Comparison of ENCODE assay signal across 9 cellular contexts in the genomic region with DNA sequence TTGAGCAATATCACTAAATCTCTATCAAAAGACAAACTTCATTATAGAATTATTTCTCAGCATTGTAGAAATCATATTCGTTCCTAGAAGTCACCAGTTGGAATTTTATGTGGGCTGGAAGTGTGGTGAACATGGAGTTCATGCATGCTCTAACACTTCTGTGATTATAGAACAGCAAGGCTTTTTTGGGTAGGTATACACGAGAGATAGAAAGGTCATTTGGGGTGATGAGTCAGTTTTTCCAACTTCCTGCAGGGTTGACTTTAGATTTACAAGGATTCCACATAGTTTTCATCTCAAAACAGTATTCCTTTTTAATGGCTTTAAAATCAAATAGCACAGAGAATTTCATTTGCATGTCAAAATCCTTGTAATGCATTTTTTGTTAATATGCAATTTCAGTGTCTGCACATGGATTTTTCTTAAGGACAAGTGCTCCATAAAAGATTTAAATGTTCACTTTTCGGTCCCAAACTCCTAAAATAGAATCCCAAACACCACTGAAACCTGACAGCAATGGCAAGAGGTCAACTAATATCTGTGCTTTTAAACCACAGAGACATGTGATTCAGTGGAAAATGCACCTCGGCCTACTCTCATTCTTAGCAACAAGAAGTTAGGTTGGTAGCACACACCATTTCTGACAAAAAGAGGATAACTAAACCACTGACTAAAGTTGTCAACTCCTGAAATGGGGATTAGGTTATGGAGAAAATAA.
DNase-seq lines count a peak whose midpoint lies in the region; ATAC-seq and TF ChIP-seq lines count a peak whose summit lies in the region.
"Had no signal": no experiment of that assay in that cellular context is flagged by ENCODE, and none has a peak within 500 bp of the region (broad histone marks: within the 10 kb centered on the region; RNA-seq: fewer than 3 reads in every experiment).

No MANE protein-coding gene starts in this region.

- H3K36me3 ChIP-seq in mammary epithelial cell (ENCODE audit: insufficient read depth, low read length) (no peaks in the 10 kb centered on the region), stomach (no peaks in the 10 kb centered on the region)

- intact Hi-C loops in mammary epithelial cell (cut with micrococcal nuclease), result no loop called here
- intact Hi-C loops in stomach (cut with DNase I; ENCODE audit: low total_unique reads), result no loop called here
- intact Hi-C loops in CD4-positive, alpha-beta T cell (cut with DNase I, micrococcal nuclease), result no loop called here

- H3K27me3 ChIP-seq in mammary epithelial cell (ENCODE audit: insufficient read depth, low read length), result no peaks in the 10 kb centered on the region
- no peaks in the 10 kb centered on the region for H3K27me3 ChIP-seq in stomach
- no peaks in the 10 kb centered on the region for H3K27me3 ChIP-seq in CD4-positive, alpha-beta T cell (ENCODE audit: control insufficient read depth, insufficient read depth, low read length)

- no peak overlapping the region for H2AFZ ChIP-seq in mammary epithelial cell (ENCODE audit: low read depth, low read length)

- CTCF ChIA-PET in mammary epithelial cell (lab: Charles Lee; ENCODE audit: low non-redundant PET), result no interaction called here
- CTCF ChIA-PET in CD4-positive, alpha-beta T cell (lab: Charles Lee), result no interaction called here

- H3K9me3 ChIP-seq in mammary epithelial cell (replicated peaks; ENCODE audit: insufficient read depth, low read length) (no peaks in the 10 kb centered on the region), stomach (peaks cover 0 to 7% (median 0%) of the 10 kb centered on the region in 4 donors)
- H3K9me3 ChIP-seq in CD4-positive, alpha-beta T cell (ENCODE audit: control insufficient read depth, low read length), result no peaks in the 10 kb centered on the region

- WGBS in mammary epithelial cell (ENCODE audit: low coverage, missing lambda C conversion rate), result 38% methylated on average over 4 of the region's 4 CpGs
- 50 to 63% (median 59%) methylated on average over 4 of the region's 4 CpGs for WGBS in stomach, 5 donors

- DNase-seq in GM20000 (ENCODE audit: low spot score) (peak; percentile 19), mammary epithelial cell (peak; percentile 20), stomach (no peak), NCI-H187 (lab: John Stamatoyannopoulos, UW) (no peak), T-helper 1 cell (no peak), GOT3 (lab: John Stamatoyannopoulos, UW) (no peak)
- no peak for DNase-seq in CD4-positive, alpha-beta T cell

- in situ Hi-C loops in mammary epithelial cell (cut with MboI; ENCODE audit: low sequenced_read_pairs in 2 of 2), result no loop called here

- TF ChIP-seq EP300 in stomach (IDR thresholded peaks at IDR 0.05), result no peak

- H3K36me3 Mint-ChIP-seq in CD4-positive, alpha-beta T cell (ENCODE audit: low read depth), result no peaks in the 10 kb centered on the region
- H3K36me3 Mint-ChIP-seq: memory B cell had no signal

- H3K4me1 Mint-ChIP-seq in CD4-positive, alpha-beta T cell (ENCODE audit: low read depth), result no peaks in the 10 kb centered on the region
- H3K4me1 Mint-ChIP-seq: memory B cell had no signal

- H3K27me3 Mint-ChIP-seq in CD4-positive, alpha-beta T cell, result no peaks in the 10 kb centered on the region

- H3K9me3 Mint-ChIP-seq in CD4-positive, alpha-beta T cell, result no peaks in the 10 kb centered on the region
- H3K9me3 Mint-ChIP-seq: memory B cell had no signal

- no peak overlapping the region for H3K4me3 Mint-ChIP-seq in CD4-positive, alpha-beta T cell
- H3K4me3 Mint-ChIP-seq: memory B cell had no signal

- ATAC-seq in HG03378 (IDR thresholded peaks at IDR 0.05; ENCODE audit: unreplicated experiment), result peak; percentile 86
- no peak for ATAC-seq in CD4-positive, alpha-beta T cell (ENCODE audit: poor library complexity)

- H3K4me1 ChIP-seq in mammary epithelial cell (ENCODE audit: insufficient read depth, low read length) (peaks cover 24% of the 10 kb centered on the region), stomach (peaks cover 0 to 7% (median 3%) of the 10 kb centered on the region in 4 donors)

- no peak overlapping the region for H3K4me3 ChIP-seq in mammary epithelial cell (replicated peaks in 1 of 3; ENCODE audit: insufficient read depth in 1 of 3, low read depth in 2 of 3, low read length in 3 of 3)
- no peak overlapping the region for H3K4me3 ChIP-seq in stomach

- no TSS peak for BruUV-seq in mammary epithelial cell (replicated peaks; lab: Mats Ljungman, UMichigan)

- no peak for TF ChIP-seq CTCF in GM20000 (IDR thresholded peaks at IDR 0.05; ENCODE audit: extremely low read depth, missing control alignments)
- TF ChIP-seq CTCF in mammary epithelial cell (conservative IDR thresholded peaks at IDR 0.05 in 1 of 2, IDR thresholded peaks at IDR 0.05 in 1 of 2; ENCODE audit: extremely low read depth in 1 of 2, insufficient read depth in 1 of 2, low read depth in 1 of 2, low read length in 2 of 2), result no peak
- no peak for TF ChIP-seq CTCF in stomach (IDR thresholded peaks at IDR 0.05)
- TF ChIP-seq CTCF in CD4-positive, alpha-beta T cell (IDR thresholded peaks at IDR 0.05), result no peak

- dilution Hi-C loops in mammary epithelial cell (cut with HindIII; ENCODE audit: low sequenced_read_pairs), result no loop called here

- H3K79me2 ChIP-seq in mammary epithelial cell (ENCODE audit: insufficient read depth, low read length), result no peaks in the 10 kb centered on the region

- POLR2A ChIA-PET in CD4-positive, alpha-beta T cell (lab: Charles Lee), result no interaction called here

- H3K27ac ChIP-seq in mammary epithelial cell (ENCODE audit: insufficient read depth, low read depth, low read length) (no peak overlapping the region), stomach (peak overlapping the region in 3 of 5 donors; percentile 1 to 55 (median 32))
- H3K27ac ChIP-seq in CD4-positive, alpha-beta T cell (ENCODE audit: low read depth, low read length), result no peak overlapping the region

- H4K20me1 ChIP-seq in mammary epithelial cell (ENCODE audit: insufficient read depth, low read length), result no peaks in the 10 kb centered on the region

- peak overlapping the region; percentile 6 for H3K4me2 ChIP-seq in mammary epithelial cell (ENCODE audit: insufficient read depth, low read depth, low read length)

- no peak overlapping the region for H3K27ac Mint-ChIP-seq in CD4-positive, alpha-beta T cell
- H3K27ac Mint-ChIP-seq: memory B cell had no signal

- no peak overlapping the region for H3K9ac ChIP-seq in mammary epithelial cell (ENCODE audit: insufficient read depth, low read length)

- no peak for TF ChIP-seq POLR2A in stomach (IDR thresholded peaks at IDR 0.05)

Comparison
In these comparisons a context has a peak if more than half of its experiments do, and no peak if none do; other contexts are left out.
1. DNase-seq: peak in GM20000 (single experiment) and mammary epithelial cell (single experiment); none in stomach (single experiment), NCI-H187 (0 of 2), CD4-positive, alpha-beta T cell (0 of 10), T-helper 1 cell (0 of 5) and GOT3 (single experiment).
2. H3K27ac ChIP-seq: peak in stomach (3 of 5); none in mammary epithelial cell (single experiment) and CD4-positive, alpha-beta T cell (single experiment).